ENCODE assay signal across 37 cellular contexts in the genomic region with DNA sequence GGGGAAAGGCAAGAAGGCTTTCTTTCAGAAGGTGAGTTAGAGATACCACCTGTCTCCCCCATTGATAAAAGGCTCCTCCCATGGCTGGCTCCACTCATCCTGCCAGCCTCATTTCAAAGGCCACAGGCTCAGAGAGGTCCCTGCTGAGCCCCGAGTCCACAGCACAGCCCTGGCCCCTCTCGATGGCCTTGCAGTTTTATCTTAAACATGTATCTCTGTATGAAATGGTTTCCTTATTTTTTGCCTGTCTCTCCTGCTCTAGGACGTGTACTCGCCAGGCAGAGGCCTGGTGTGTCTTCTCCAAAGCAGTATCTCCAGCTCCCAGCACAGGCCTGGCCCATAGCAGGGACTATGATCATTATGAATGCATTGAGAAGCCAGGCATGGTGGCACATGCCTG.
"Had no signal": no experiment of that assay in that cellular context is flagged by ENCODE, and none has a peak within 500 bp of the region (broad histone marks: within the 10 kb centered on the region; RNA-seq: fewer than 3 reads in every experiment).

No MANE protein-coding gene starts in this region.

- H3K4me3 ChIP-seq: ascending aorta, cardiac muscle cell had no signal

- H3K36me3 Mint-ChIP-seq: activated CD4-positive, alpha-beta memory T cell treated with anti-CD3 and anti-CD28 coated beads for 36 hours; activated CD8-positive, alpha-beta memory T cell treated with anti-CD3 and anti-CD28 coated beads, Interleukin-2, amount 10 ng/mL, durations not matched to agents 7 days and 5 days; activated naive CD4-positive, alpha-beta T cell treated with anti-CD3 and anti-CD28 coated beads, Interleukin-2, amount 50 U/mL, for 24 hours; activated naive CD8-positive, alpha-beta T cell; activated naive CD8-positive, alpha-beta T cell treated with anti-CD3 and anti-CD28 coated beads, Interleukin-2, amount 10 ng/mL, durations not matched to agents 7 days and 5 days; brain had no signal

- H3K9me3 Mint-ChIP-seq: activated CD4-positive, alpha-beta memory T cell treated with anti-CD3 and anti-CD28 coated beads for 36 hours; activated CD4-positive, alpha-beta T cell treated with anti-CD3 and anti-CD28 coated beads, Interleukin-2, amount 10 ng/mL, durations not matched to agents 24 days and 14 days; activated CD8-positive, alpha-beta T cell treated with anti-CD3 and anti-CD28 coated beads for 36 hours; activated naive CD4-positive, alpha-beta T cell treated with anti-CD3 and anti-CD28 coated beads for 36 hours; activated naive CD4-positive, alpha-beta T cell treated with anti-CD3 and anti-CD28 coated beads, Interleukin-2, amount 50 U/mL, for 24 hours; activated naive CD8-positive, alpha-beta T cell treated with anti-CD3 and anti-CD28 coated beads, Interleukin-2, amount 10 ng/mL, durations not matched to agents 7 days and 5 days; activated naive CD8-positive, alpha-beta T cell treated with anti-CD3 and anti-CD28 coated beads, Interleukin-2, amount 50 U/mL, for 24 hours; activated T-cell treated with anti-CD3 and anti-CD28 coated beads, Interleukin-2, amount 50 U/mL, for 4 hours; activated T-helper 1 cell treated with anti-CD3 and anti-CD28 coated beads, Interleukin-12 subunit alpha, Interleukin-12 subunit beta, Interleukin-2, Interleukin-4 antibody, amounts not matched to agents 30 ng/mL and 10 ng/mL and 1 ng/mL, durations not matched to agents 14 hours and 24 hours and 36 hours; central memory CD8-positive, alpha-beta T cell; T-helper 1 cell treated with Interleukin-12 subunit alpha and Interleukin-12 subunit beta and Interleukin-4 antibody, amounts not matched to agents 30 μg/mL and 1 μg/mL, for 36 hours; T-helper 2 cell treated with Interferon-gamma antibody and Interleukin-4, amounts not matched to agents 5 μg/mL and 100 μg/mL, for 36 hours had no signal

- ATAC-seq: activated CD8-positive, alpha-beta memory T cell treated with anti-CD3 and anti-CD28 coated beads, Interleukin-2, amount 10 ng/mL, durations not matched to agents 7 days and 5 days; activated CD8-positive, alpha-beta T cell treated with anti-CD3 and anti-CD28 coated beads for 36 hours; activated naive CD8-positive, alpha-beta T cell treated with anti-CD3 and anti-CD28 coated beads, Interleukin-2, amount 50 U/mL, for 24 hours; activated T-cell treated with anti-CD3 and anti-CD28 coated beads, Interleukin-2, amount 50 U/mL, for 4 hours; activated T-cell treated with anti-CD3 and anti-CD28 coated beads, Interleukin-2, amount 50 U/mL, for 72 hours; activated T-helper 17 cell treated with anti-CD3 and anti-CD28 coated beads, Interleukin-2, amount 50 U/mL, for 72 hours had no signal

- H3K27ac Mint-ChIP-seq: activated B cell treated with CpG ODN at 0.5 μM for 24 hours; activated CD4-positive, alpha-beta memory T cell treated with anti-CD3 and anti-CD28 coated beads for 36 hours; activated CD4-positive, alpha-beta T cell treated with anti-CD3 and anti-CD28 coated beads, Interleukin-2, amount 10 ng/mL, durations not matched to agents 24 days and 14 days; activated CD8-positive, alpha-beta memory T cell treated with anti-CD3 and anti-CD28 coated beads, Interleukin-2, amount 10 ng/mL, durations not matched to agents 7 days and 5 days; activated CD8-positive, alpha-beta T cell treated with anti-CD3 and anti-CD28 coated beads for 36 hours; activated naive CD4-positive, alpha-beta T cell treated with anti-CD3 and anti-CD28 coated beads for 36 hours; activated naive CD4-positive, alpha-beta T cell treated with anti-CD3 and anti-CD28 coated beads, Interleukin-2, amount 50 U/mL, for 24 hours; activated naive CD8-positive, alpha-beta T cell; activated naive CD8-positive, alpha-beta T cell treated with anti-CD3 and anti-CD28 coated beads, Interleukin-2, amount 10 ng/mL, durations not matched to agents 7 days and 5 days; activated naive CD8-positive, alpha-beta T cell treated with anti-CD3 and anti-CD28 coated beads, Interleukin-2, amount 50 U/mL, for 24 hours; activated T-cell treated with anti-CD3 and anti-CD28 coated beads, Interleukin-2, amount 50 U/mL, for 72 hours; activated T-helper 1 cell treated with anti-CD3 and anti-CD28 coated beads, Interleukin-12 subunit alpha, Interleukin-12 subunit beta, Interleukin-2, Interleukin-4 antibody, amounts not matched to agents 30 ng/mL and 10 ng/mL and 1 ng/mL, durations not matched to agents 14 hours and 24 hours and 36 hours; activated T-helper 17 cell treated with anti-CD3 and anti-CD28 coated beads, Interleukin-2, amount 50 U/mL, for 72 hours; brain; T-helper 1 cell treated with Interleukin-12 subunit alpha and Interleukin-12 subunit beta and Interleukin-4 antibody, amounts not matched to agents 30 μg/mL and 1 μg/mL, for 36 hours; T-helper 2 cell treated with Interferon-gamma antibody and Interleukin-4, amounts not matched to agents 5 μg/mL and 100 μg/mL, for 36 hours had no signal

- H3K9me3 ChIP-seq: ascending aorta had no signal

- H3K27ac ChIP-seq: ascending aorta, cardiac muscle cell, VCaP had no signal

- H3K4me1 ChIP-seq: ascending aorta had no signal

- H3K4me1 Mint-ChIP-seq: activated B cell treated with CpG ODN at 0.5 μM for 24 hours; activated CD4-positive, alpha-beta T cell treated with anti-CD3 and anti-CD28 coated beads, Interleukin-2, amount 10 ng/mL, durations not matched to agents 24 days and 14 days; activated CD8-positive, alpha-beta memory T cell treated with anti-CD3 and anti-CD28 coated beads, Interleukin-2, amount 10 ng/mL, durations not matched to agents 7 days and 5 days; activated naive CD4-positive, alpha-beta T cell treated with anti-CD3 and anti-CD28 coated beads, Interleukin-2, amount 50 U/mL, for 24 hours; activated naive CD8-positive, alpha-beta T cell treated with anti-CD3 and anti-CD28 coated beads, Interleukin-2, amount 10 ng/mL, durations not matched to agents 7 days and 5 days; activated naive CD8-positive, alpha-beta T cell treated with anti-CD3 and anti-CD28 coated beads, Interleukin-2, amount 50 U/mL, for 24 hours; activated T-helper 17 cell treated with anti-CD3 and anti-CD28 coated beads, Interleukin-2, amount 50 U/mL, for 72 hours; central memory CD8-positive, alpha-beta T cell had no signal

- H3K36me3 ChIP-seq: ascending aorta, cardiac muscle cell had no signal

- DNase-seq: activated B cell treated with CpG ODN at 0.5 μM for 24 hours; activated CD4-positive, alpha-beta memory T cell treated with anti-CD3 and anti-CD28 coated beads for 36 hours; activated CD4-positive, alpha-beta T cell treated with anti-CD3 and anti-CD28 coated beads for 4 hours; activated CD4-positive, alpha-beta T cell treated with anti-CD3 and anti-CD28 coated beads, Interleukin-2, amount 10 ng/mL, durations not matched to agents 24 days and 14 days; activated CD4-positive, alpha-beta T cell treated with anti-CD3 and anti-CD28 coated beads, Interleukin-2, amount 50 U/mL, for 1 hour; activated CD4-positive, alpha-beta T cell treated with anti-CD3 and anti-CD28 coated beads, Interleukin-2, amount 50 U/mL, for 4 hours; activated CD4-positive, CD25-positive, alpha-beta regulatory T cell treated with anti-CD3 and anti-CD28 coated beads, Interleukin-2, amount 50 U/mL, for 72 hours; activated CD8-positive, alpha-beta memory T cell treated with anti-CD3 and anti-CD28 coated beads, Interleukin-2, amount 10 ng/mL, durations not matched to agents 7 days and 5 days; activated CD8-positive, alpha-beta T cell treated with anti-CD3 and anti-CD28 coated beads for 36 hours; activated effector memory CD4-positive, alpha-beta T cell treated with anti-CD3 and anti-CD28 coated beads, Interleukin-2, amount 50 U/mL, for 16 hours; activated gamma-delta T cell treated with Interleukin-2 at 50 U/mL for 16 hours; activated naive CD4-positive, alpha-beta T cell; activated naive CD4-positive, alpha-beta T cell treated with anti-CD3 and anti-CD28 coated beads for 36 hours; activated naive CD8-positive, alpha-beta T cell treated with anti-CD3 and anti-CD28 coated beads, Interleukin-2, amount 10 ng/mL, durations not matched to agents 7 days and 5 days; activated naive CD8-positive, alpha-beta T cell treated with anti-CD3 and anti-CD28 coated beads, Interleukin-2, amount 50 U/mL, for 24 hours; activated T-cell treated with anti-CD3 and anti-CD28 coated beads for 4 hours; activated T-cell treated with anti-CD3 and anti-CD28 coated beads, Interleukin-2, amount 50 U/mL, for 1 hour; activated T-cell treated with anti-CD3 and anti-CD28 coated beads, Interleukin-2, amount 50 U/mL, for 4 hours; activated T-cell treated with anti-CD3 and anti-CD28 coated beads, Interleukin-2, amount 50 U/mL, for 72 hours; amygdala; anterior cingulate cortex; caudate nucleus; SW 1271; T-helper 1 cell; T-helper 2 cell; T-helper 9 cell had no signal

- H3K27me3 Mint-ChIP-seq: activated CD8-positive, alpha-beta memory T cell treated with anti-CD3 and anti-CD28 coated beads, Interleukin-2, amount 10 ng/mL, durations not matched to agents 7 days and 5 days had no signal

- H3K4me3 Mint-ChIP-seq: activated B cell treated with CpG ODN at 0.5 μM for 24 hours; activated CD4-positive, alpha-beta memory T cell treated with anti-CD3 and anti-CD28 coated beads for 36 hours; activated CD4-positive, alpha-beta T cell treated with anti-CD3 and anti-CD28 coated beads, Interleukin-2, amount 10 ng/mL, durations not matched to agents 24 days and 14 days; activated CD8-positive, alpha-beta memory T cell treated with anti-CD3 and anti-CD28 coated beads, Interleukin-2, amount 10 ng/mL, durations not matched to agents 7 days and 5 days; activated CD8-positive, alpha-beta T cell treated with anti-CD3 and anti-CD28 coated beads for 36 hours; activated naive CD4-positive, alpha-beta T cell treated with anti-CD3 and anti-CD28 coated beads for 36 hours; activated naive CD4-positive, alpha-beta T cell treated with anti-CD3 and anti-CD28 coated beads, Interleukin-2, amount 50 U/mL, for 24 hours; activated naive CD8-positive, alpha-beta T cell; activated naive CD8-positive, alpha-beta T cell treated with anti-CD3 and anti-CD28 coated beads, Interleukin-2, amount 10 ng/mL, durations not matched to agents 7 days and 5 days; activated naive CD8-positive, alpha-beta T cell treated with anti-CD3 and anti-CD28 coated beads, Interleukin-2, amount 50 U/mL, for 24 hours; activated T-cell treated with anti-CD3 and anti-CD28 coated beads, Interleukin-2, amount 50 U/mL, for 4 hours; activated T-cell treated with anti-CD3 and anti-CD28 coated beads, Interleukin-2, amount 50 U/mL, for 72 hours; activated T-helper 1 cell treated with anti-CD3 and anti-CD28 coated beads, Interleukin-12 subunit alpha, Interleukin-12 subunit beta, Interleukin-2, Interleukin-4 antibody, amounts not matched to agents 30 ng/mL and 10 ng/mL and 1 ng/mL, durations not matched to agents 14 hours and 24 hours and 36 hours; activated T-helper 17 cell treated with anti-CD3 and anti-CD28 coated beads, Interleukin-2, amount 50 U/mL, for 72 hours; brain; central memory CD8-positive, alpha-beta T cell; T-helper 1 cell treated with Interleukin-12 subunit alpha and Interleukin-12 subunit beta and Interleukin-4 antibody, amounts not matched to agents 30 μg/mL and 1 μg/mL, for 36 hours; T-helper 2 cell treated with Interferon-gamma antibody and Interleukin-4, amounts not matched to agents 5 μg/mL and 100 μg/mL, for 36 hours had no signal

- H3K27me3 ChIP-seq: ascending aorta, cardiac muscle cell had no signal
